ENCODE assay signal across 10 cellular contexts in the genomic region with DNA sequence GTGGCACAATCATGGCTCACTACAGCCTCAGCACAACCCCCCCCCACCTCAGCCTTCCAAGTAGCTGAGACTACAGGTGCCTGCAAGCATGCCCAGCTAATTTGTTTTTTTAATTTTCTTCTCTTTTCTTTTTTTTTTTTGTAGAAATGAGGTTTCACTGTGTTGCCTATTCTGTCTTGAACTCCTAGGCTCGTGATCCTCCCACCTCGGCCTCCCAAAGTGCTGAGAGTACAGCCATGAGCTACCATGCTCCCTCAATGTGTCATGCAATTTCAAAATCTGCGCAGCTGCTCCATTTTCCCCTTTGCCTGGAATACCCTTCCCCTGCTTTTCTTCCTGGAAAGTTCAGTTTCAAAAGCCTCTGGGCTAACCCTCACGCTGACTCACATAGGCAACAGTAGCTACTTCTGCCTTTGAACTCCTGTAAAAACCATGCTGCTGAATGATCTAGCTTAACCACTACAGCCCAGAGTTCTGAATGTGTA.
DNase-seq lines count a peak whose midpoint lies in the region; ATAC-seq and TF ChIP-seq lines count a peak whose summit lies in the region.
"Had no signal": no experiment of that assay in that cellular context is flagged by ENCODE, and none has a peak within 500 bp of the region (broad histone marks: within the 10 kb centered on the region; RNA-seq: fewer than 3 reads in every experiment).

No MANE protein-coding gene starts in this region.

- no peaks in the 10 kb centered on the region for H3K36me3 ChIP-seq in CD8-positive, alpha-beta memory T cell (ENCODE audit: insufficient read depth, low read length)
- no peaks in the 10 kb centered on the region for H3K36me3 ChIP-seq in smooth muscle cell (ENCODE audit: low read depth)
- no peaks in the 10 kb centered on the region for H3K36me3 ChIP-seq in Peyer's patch

- no peaks in the 10 kb centered on the region for H3K27me3 ChIP-seq in CD8-positive, alpha-beta memory T cell (ENCODE audit: insufficient read depth, low read length, poor library complexity, severe bottlenecking)
- H3K27me3 ChIP-seq in smooth muscle cell (ENCODE audit: low read depth): no peaks in the 10 kb centered on the region
- H3K27me3 ChIP-seq in Peyer's patch: no peaks in the 10 kb centered on the region

- no peak overlapping the region for H3K27ac ChIP-seq in CD8-positive, alpha-beta memory T cell (ENCODE audit: low read depth, low read length)
- H3K27ac ChIP-seq in smooth muscle cell (ENCODE audit: low read depth): peak overlapping the region; percentile 19
- H3K27ac ChIP-seq in Peyer's patch: no peak overlapping the region

- peak; percentile 48 to 90 (median 80) for ATAC-seq in T-cell (replicated peaks in 1 of 4)
- no peak for ATAC-seq in HG02852 (IDR thresholded peaks at IDR 0.05; ENCODE audit: unreplicated experiment)
- no peak for ATAC-seq in left cardiac atrium

- 38% methylated on average over 4 of the region's 4 CpGs for WGBS in smooth muscle cell (ENCODE audit: low lambda C conversion rate)

- DNase-seq in CD8-positive, alpha-beta memory T cell: no peak
- DNase-seq in T-cell (peak in 2 of 34 experiments; percentile 25 to 44), smooth muscle cell (lab: John Stamatoyannopoulos, UW; ENCODE audit: unreplicated experiment) (no peak), left cardiac atrium (no peak), glomerular visceral epithelial cell (ENCODE audit: extremely low spot score) (no peak), Peyer's patch (no peak)
- DNase-seq in activated naive CD4-positive, alpha-beta T cell treated with anti-CD3 and anti-CD28 coated beads, Interleukin-2, amount 50 U/mL, for 16 hours: peak; percentile 51
- DNase-seq: NCI-H1436, SK-N-SH had no signal

- TF ChIP-seq CTCF in smooth muscle cell (IDR thresholded peaks at IDR 0.05; ENCODE audit: borderline replicate concordance, insufficient read depth, poor library complexity, severe bottlenecking) (no peak), Peyer's patch (IDR thresholded peaks at IDR 0.05) (no peak)

- no peak overlapping the region for H3K4me3 ChIP-seq in CD8-positive, alpha-beta memory T cell (ENCODE audit: low read length)
- no peak overlapping the region for H3K4me3 ChIP-seq in smooth muscle cell
- H3K4me3 ChIP-seq in Peyer's patch: no peak overlapping the region

- peaks cover 71 to 94% (median 92%) of the 10 kb centered on the region in 3 donors for H3K4me1 Mint-ChIP-seq in CD8-positive, alpha-beta memory T cell
- peaks cover 85 to 89% (median 88%) of the 10 kb centered on the region in 3 donors for H3K4me1 Mint-ChIP-seq in T-cell

- TF ChIP-seq POLR2A in Peyer's patch (IDR thresholded peaks at IDR 0.05): no peak

- H3K9me3 Mint-ChIP-seq in CD8-positive, alpha-beta memory T cell: no peaks in the 10 kb centered on the region
- no peaks in the 10 kb centered on the region for H3K9me3 Mint-ChIP-seq in T-cell

- peaks cover 77% of the 10 kb centered on the region for H3K4me1 ChIP-seq in CD8-positive, alpha-beta memory T cell (ENCODE audit: insufficient read depth, low read length)
- H3K4me1 ChIP-seq in smooth muscle cell (ENCODE audit: low read depth) (peaks cover 6% of the 10 kb centered on the region), Peyer's patch (no peaks in the 10 kb centered on the region)

- no peak overlapping the region for H3K4me2 ChIP-seq in smooth muscle cell
- H3K4me2 ChIP-seq: SK-N-SH had no signal

- peaks cover 0 to 2% of the 10 kb centered on the region in 2 donors for H3K27me3 Mint-ChIP-seq in CD8-positive, alpha-beta memory T cell
- H3K27me3 Mint-ChIP-seq in T-cell: no peaks in the 10 kb centered on the region

- H4K20me1 ChIP-seq in smooth muscle cell (ENCODE audit: low read depth): no peaks in the 10 kb centered on the region

- H3K9me3 ChIP-seq in CD8-positive, alpha-beta memory T cell (ENCODE audit: low read length): no peaks in the 10 kb centered on the region
- H3K9me3 ChIP-seq in smooth muscle cell (replicated peaks; ENCODE audit: low read depth) (no peaks in the 10 kb centered on the region), Peyer's patch (no peaks in the 10 kb centered on the region)
- H3K9me3 ChIP-seq: SK-N-SH had no signal

- H3K9ac ChIP-seq in smooth muscle cell (ENCODE audit: low read depth): no peak overlapping the region
- H3K9ac ChIP-seq: SK-N-SH had no signal

- peak overlapping the region in 6 of 8 donors; percentile 49 to 80 (median 74) for H3K27ac Mint-ChIP-seq in CD8-positive, alpha-beta memory T cell
- H3K27ac Mint-ChIP-seq in T-cell: peak overlapping the region; percentile 83 to 91

- H2AFZ ChIP-seq in smooth muscle cell (ENCODE audit: low read depth): no peak overlapping the region

- no peaks in the 10 kb centered on the region for H3K79me2 ChIP-seq in smooth muscle cell (ENCODE audit: low read depth)

- CTCF ChIA-PET in CD8-positive, alpha-beta memory T cell (lab: Charles Lee): interaction anchor here (0.9 to 1.8 kb wide), 7 partner anchors 9 to 134 kb away, joined by 3 to 7 read pairs (median 4); no protein-coding TSS in a partner anchor
- CTCF ChIA-PET in T-cell (lab: Charles Lee): interaction anchor here in 1 of 2 donors (0.7 to 1.4 kb wide), 3 partner anchors 9 to 30 kb away, joined by 3 to 4 read pairs (median 3); no protein-coding TSS in a partner anchor

- POLR2A ChIA-PET in CD8-positive, alpha-beta memory T cell (lab: Charles Lee): interaction anchor here (0.6 to 1.4 kb wide), 4 partner anchors 9 to 73 kb away, joined by 3 to 5 read pairs (median 3); no protein-coding TSS in a partner anchor
- POLR2A ChIA-PET in T-cell (lab: Charles Lee): interaction anchor here (0.5 to 1.0 kb wide), 7 partner anchors 18 to 1459 kb away, joined by 3 to 7 read pairs (median 3); no protein-coding TSS in a partner anchor

- intact Hi-C loops in left cardiac atrium (cut with DNase I): no loop called here

- H3K4me3 Mint-ChIP-seq in CD8-positive, alpha-beta memory T cell: peak overlapping the region in 6 of 7 donors; percentile 18 to 49 (median 37)
- peak overlapping the region; percentile 54 to 60 (median 55) for H3K4me3 Mint-ChIP-seq in T-cell

- peaks cover 0 to 21% (median 0%) of the 10 kb centered on the region in 3 donors for H3K36me3 Mint-ChIP-seq in CD8-positive, alpha-beta memory T cell
- peaks cover 3% of the 10 kb centered on the region for H3K36me3 Mint-ChIP-seq in T-cell

- H3F3A ChIP-seq in smooth muscle cell (ENCODE audit: low read depth): no peaks in the 10 kb centered on the region

Comparison
In these comparisons a context has a peak if more than half of its experiments do, and no peak if none do; other contexts are left out.
1. ATAC-seq: peak in T-cell (4 of 4); none in HG02852 (single experiment) and left cardiac atrium (0 of 2).